In genomic region chr4:79650217-79650616, GRCh38 we compare ENCODE assay signal across 23 cellular contexts.
A peak's percentile ranks its signal among the peaks of the same experiment; 100 is the strongest.
DNase-seq lines count a peak whose midpoint lies in the region; ATAC-seq and TF ChIP-seq lines count a peak whose summit lies in the region.
"Had no signal": no experiment of that assay in that cellular context is flagged by ENCODE, and none has a peak within 500 bp of the region (broad histone marks: within the 10 kb centered on the region; RNA-seq: fewer than 3 reads in every experiment).

No MANE protein-coding gene starts in this region.

- no peaks in the 10 kb centered on the region for H3K79me2 ChIP-seq in osteoblast (ENCODE audit: insufficient read depth, low read length)

- ATAC-seq in GM21381 (IDR thresholded peaks at IDR 0.05; ENCODE audit: unreplicated experiment) = no peak
- ATAC-seq in GM18517 (IDR thresholded peaks at IDR 0.05; ENCODE audit: unreplicated experiment) = no peak
- ATAC-seq in stimulated activated naive CD8-positive, alpha-beta T cell treated with anti-CD3 and anti-CD28 coated beads, Interleukin-15, amount 100 ng/mL, for 72 hours = no peak
- ATAC-seq: A549; activated CD8-positive, alpha-beta T cell treated with anti-CD3 and anti-CD28 coated beads, Interleukin-2, amount 10 ng/mL, durations not matched to agents 7 days and 5 days had no signal

- intact Hi-C loops in Calu3 (cut with micrococcal nuclease; ENCODE audit: unreplicated experiment) (no loop called here), esophagus muscularis mucosa (cut with DNase I) (no loop called here)

- TF ChIP-seq EP300 in esophagus muscularis mucosa (IDR thresholded peaks at IDR 0.05) = no peak

- H3K9me3 Mint-ChIP-seq in Calu3 (ENCODE audit: low read depth, unreplicated experiment) = no peaks in the 10 kb centered on the region
- H3K9me3 Mint-ChIP-seq in stimulated activated naive CD8-positive, alpha-beta T cell treated with anti-CD3 and anti-CD28 coated beads, Interleukin-15, amount 100 ng/mL, for 72 hours = no peaks in the 10 kb centered on the region
- H3K9me3 Mint-ChIP-seq: IgD-negative memory B cell had no signal

- H3K9me3 ChIP-seq in esophagus muscularis mucosa (no peaks in the 10 kb centered on the region), osteoblast (ENCODE audit: low read depth, low read length) (no peaks in the 10 kb centered on the region)
- H3K9me3 ChIP-seq: A549, neutrophil had no signal

- no peak overlapping the region for H3K4me3 Mint-ChIP-seq in Calu3 (ENCODE audit: low read depth, unreplicated experiment)
- no peak overlapping the region for H3K4me3 Mint-ChIP-seq in stimulated activated naive CD8-positive, alpha-beta T cell treated with anti-CD3 and anti-CD28 coated beads, Interleukin-15, amount 100 ng/mL, for 72 hours
- H3K4me3 Mint-ChIP-seq: activated CD8-positive, alpha-beta T cell treated with anti-CD3 and anti-CD28 coated beads, Interleukin-2, amount 10 ng/mL, durations not matched to agents 7 days and 5 days; IgD-negative memory B cell had no signal

- H2AFZ ChIP-seq in osteoblast (ENCODE audit: low read length) = no peak overlapping the region

- TF ChIP-seq CTCF in Calu3 (IDR thresholded peaks at IDR 0.05; ENCODE audit: unreplicated experiment) (no peak), esophagus muscularis mucosa (IDR thresholded peaks at IDR 0.05) (no peak), osteoblast (IDR thresholded peaks at IDR 0.05; ENCODE audit: extremely low read depth, low read depth, low read length) (no peak)

- peak overlapping the region; percentile 70 for H3K4me2 ChIP-seq in osteoblast (ENCODE audit: insufficient read depth, low read length)
- H3K4me2 ChIP-seq: A549 had no signal

- H3K4me3 ChIP-seq in esophagus muscularis mucosa (no peak overlapping the region), osteoblast (ENCODE audit: insufficient read depth, low read length) (no peak overlapping the region)
- H3K4me3 ChIP-seq: A549, cardiac muscle cell, lung had no signal

- peaks cover 0 to 36% (median 31%) of the 10 kb centered on the region in 4 donors for H3K4me1 ChIP-seq in esophagus muscularis mucosa
- H3K4me1 ChIP-seq in osteoblast (ENCODE audit: insufficient read depth, low read length) = peaks cover 19% of the 10 kb centered on the region
- H3K4me1 ChIP-seq: A549 had no signal

- peaks cover 32% of the 10 kb centered on the region for H3K4me1 Mint-ChIP-seq in Calu3 (ENCODE audit: low read depth, unreplicated experiment)
- H3K4me1 Mint-ChIP-seq in stimulated activated naive CD8-positive, alpha-beta T cell treated with anti-CD3 and anti-CD28 coated beads, Interleukin-15, amount 100 ng/mL, for 72 hours = no peaks in the 10 kb centered on the region

- TF ChIP-seq POLR2A in esophagus muscularis mucosa (IDR thresholded peaks at IDR 0.05; ENCODE audit: low read depth) = no peak

- H4K20me1 ChIP-seq in osteoblast (ENCODE audit: insufficient read depth, low read length) = no peaks in the 10 kb centered on the region

- peak overlapping the region; percentile 68 to 77 (median 72) for H3K27ac ChIP-seq in esophagus muscularis mucosa (replicated peaks in 1 of 4)
- H3K27ac ChIP-seq in osteoblast (ENCODE audit: low read depth, low read length) = no peak overlapping the region
- H3K27ac ChIP-seq: A549, cardiac muscle cell, neutrophil had no signal

- CTCF ChIA-PET in Calu3 (lab: Charles Lee) = no interaction called here

- H3K27ac Mint-ChIP-seq in Calu3 (ENCODE audit: unreplicated experiment) = peak overlapping the region; percentile 75
- H3K27ac Mint-ChIP-seq in stimulated activated naive CD8-positive, alpha-beta T cell treated with anti-CD3 and anti-CD28 coated beads, Interleukin-15, amount 100 ng/mL, for 72 hours = no peak overlapping the region
- H3K27ac Mint-ChIP-seq: activated CD8-positive, alpha-beta T cell treated with anti-CD3 and anti-CD28 coated beads, Interleukin-2, amount 10 ng/mL, durations not matched to agents 7 days and 5 days; IgD-negative memory B cell had no signal

- H3K36me3 ChIP-seq in esophagus muscularis mucosa (no peaks in the 10 kb centered on the region), osteoblast (ENCODE audit: insufficient read depth, low read length) (no peaks in the 10 kb centered on the region)
- H3K36me3 ChIP-seq: cardiac muscle cell, neutrophil had no signal

- H3K36me3 Mint-ChIP-seq in Calu3 (ENCODE audit: insufficient read depth, unreplicated experiment) = no peaks in the 10 kb centered on the region
- H3K36me3 Mint-ChIP-seq: IgD-negative memory B cell had no signal

- DNase-seq in Calu3 (no peak), NCI-H69 (lab: John Stamatoyannopoulos, UW) (peak; percentile 3), esophagus muscularis mucosa (ENCODE audit: extremely low spot score) (no peak), osteoblast (ENCODE audit: insufficient read length, low spot score, missing footprints) (no peak), NCI-H1694 treated with DMSO at 0.1 percent for 48 hours (lab: John Stamatoyannopoulos, UW) (no peak)
- DNase-seq in stimulated activated naive CD8-positive, alpha-beta T cell treated with anti-CD3 and anti-CD28 coated beads, Interleukin-15, amount 100 ng/mL, for 72 hours = no peak
- DNase-seq: activated CD4-positive, alpha-beta T cell treated with anti-CD3 and anti-CD28 coated beads for 1 hour; activated CD8-positive, alpha-beta T cell treated with anti-CD3 and anti-CD28 coated beads, Interleukin-2, amount 10 ng/mL, durations not matched to agents 7 days and 5 days; activated gamma-delta T cell treated with Interleukin-2 at 50 U/mL for 16 hours; COR-L47; DND-41; kidney; NCI-H748 treated with DMSO at 0.1 percent for 48 hours; stimulated activated CD4-positive, alpha-beta T cell treated with anti-CD3 and anti-CD28 coated beads, Interleukin-4, amount 100 ng/mL, for 24 hours; stimulated activated naive CD8-positive, alpha-beta T cell treated with anti-CD3 and anti-CD28 coated beads, Interleukin-15, Interleukin-2, amounts not matched to agents 100 U/mL and 50 U/mL, for 24 hours; T1000 had no signal

- 85% methylated on average over 2 of the region's 2 CpGs for WGBS in esophagus muscularis mucosa

- no peaks in the 10 kb centered on the region for H3K27me3 ChIP-seq in esophagus muscularis mucosa
- no peaks in the 10 kb centered on the region for H3K27me3 ChIP-seq in osteoblast (ENCODE audit: insufficient read depth, low read length)
- H3K27me3 ChIP-seq: cardiac muscle cell, neutrophil had no signal

- no TSS peak for BruUV-seq in Calu3 (replicated peaks; lab: Mats Ljungman, UMichigan)

- H3K27me3 Mint-ChIP-seq in Calu3 (ENCODE audit: unreplicated experiment) = no peaks in the 10 kb centered on the region
- no peaks in the 10 kb centered on the region for H3K27me3 Mint-ChIP-seq in stimulated activated naive CD8-positive, alpha-beta T cell treated with anti-CD3 and anti-CD28 coated beads, Interleukin-15, amount 100 ng/mL, for 72 hours
- H3K27me3 Mint-ChIP-seq: IgD-negative memory B cell had no signal
